Comparison of ENCODE assay signal across 9 cellular contexts in genomic region chr1:3771108-3772026, GRCh38. TPM values are rescaled to one million over a fixed set of nuclear protein-coding genes. Genes with fewer than 3 reads are reported as not detected.
DNase-seq lines count a peak whose midpoint lies in the region; ATAC-seq and TF ChIP-seq lines count a peak whose summit lies in the region.
"Had no signal": no experiment of that assay in that cellular context is flagged by ENCODE, and none has a peak within 500 bp of the region (broad histone marks: within the 10 kb centered on the region; RNA-seq: fewer than 3 reads in every experiment).

No MANE protein-coding gene starts in this region.

- H3K9me3 Mint-ChIP-seq in activated CD4-positive, alpha-beta T cell treated with anti-CD3 and anti-CD28 coated beads for 36 hours (ENCODE audit: low read depth), result no peaks in the 10 kb centered on the region

- H3K4me3 Mint-ChIP-seq in activated CD4-positive, alpha-beta T cell treated with anti-CD3 and anti-CD28 coated beads for 36 hours, result peak overlapping the region; percentile 70

- CTCF ChIA-PET in activated CD4-positive, alpha-beta T cell treated with anti-CD3 and anti-CD28 coated beads for 36 hours (lab: Charles Lee), result no interaction called here

- ATAC-seq in activated CD4-positive, alpha-beta T cell treated with anti-CD3 and anti-CD28 coated beads for 36 hours, result no peak
- ATAC-seq in GM21360 (IDR thresholded peaks at IDR 0.05; ENCODE audit: unreplicated experiment) (no peak), HG02981 (IDR thresholded peaks at IDR 0.05; ENCODE audit: unreplicated experiment) (no peak)

- H3K27ac ChIP-seq in thymus (ENCODE audit: low read depth), result no peak overlapping the region
- H3K27ac ChIP-seq: adrenal gland had no signal

- H3K4me3 ChIP-seq in astrocyte of the cerebellum (ENCODE audit: low read depth, low read length) (peak overlapping the region; percentile 52), kidney epithelial cell (ENCODE audit: low read depth, low read length) (peak overlapping the region; percentile 52), thymus (ENCODE audit: low read length) (peak overlapping the region; percentile 56)

- POLR2A ChIA-PET in activated CD4-positive, alpha-beta T cell treated with anti-CD3 and anti-CD28 coated beads for 36 hours (lab: Charles Lee), result no interaction called here

- no peaks in the 10 kb centered on the region for H3K27me3 Mint-ChIP-seq in activated CD4-positive, alpha-beta T cell treated with anti-CD3 and anti-CD28 coated beads for 36 hours

- H3K4me1 ChIP-seq in thymus (ENCODE audit: control insufficient read depth, insufficient read depth, low read length), result peaks cover 11% of the 10 kb centered on the region

- DNase-seq in activated CD4-positive, alpha-beta T cell treated with anti-CD3 and anti-CD28 coated beads for 36 hours, result no peak
- DNase-seq in activated CD4-positive, alpha-beta T cell treated with anti-CD3 and anti-CD28 coated beads, Interleukin-2, amount 50 U/mL, for 48 hours, result no peak
- DNase-seq in astrocyte of the cerebellum (ENCODE audit: low read depth) (no peak), kidney epithelial cell (ENCODE audit: low read depth) (no peak), DMS79 (lab: John Stamatoyannopoulos, UW) (no peak)

- no peaks in the 10 kb centered on the region for H3K9me3 ChIP-seq in thymus (ENCODE audit: control insufficient read depth)
- H3K9me3 ChIP-seq: adrenal gland had no signal

- no peaks in the 10 kb centered on the region for H3K36me3 Mint-ChIP-seq in activated CD4-positive, alpha-beta T cell treated with anti-CD3 and anti-CD28 coated beads for 36 hours (ENCODE audit: low read depth)

- in situ Hi-C loops in astrocyte of the cerebellum (cut with HindIII; ENCODE audit: low sequenced_read_pairs), result loop anchor here (5.0 kb wide), 1 partner anchor 124 kb away; no protein-coding TSS in a partner anchor

- H3K27ac Mint-ChIP-seq in activated CD4-positive, alpha-beta T cell treated with anti-CD3 and anti-CD28 coated beads for 36 hours, result peak overlapping the region; percentile 78

- 75% methylated on average over 32 of the region's 32 CpGs for WGBS in thymus

- intact Hi-C loops in activated CD4-positive, alpha-beta T cell treated with anti-CD3 and anti-CD28 coated beads for 36 hours (cut with DNase I, micrococcal nuclease), result loop anchor here (1.0 to 10.0 kb wide), 9 partner anchors 24 to 1184 kb away; partner anchors contain the start of genes C1orf174 (in 2 of the 2), CEP104 (in 2 of the 2), DFFB (in 2 of the 2) and LRRC47 (in 1 of the 2)

- TF ChIP-seq CTCF in astrocyte of the cerebellum (IDR thresholded peaks at IDR 0.05; ENCODE audit: low read depth, low read length, missing control alignments), result no peak
- no peak for TF ChIP-seq CTCF in kidney epithelial cell (IDR thresholded peaks at IDR 0.05; ENCODE audit: insufficient read depth, low read length, poor library complexity, severe bottlenecking)

- no peaks in the 10 kb centered on the region for H3K36me3 ChIP-seq in kidney epithelial cell (ENCODE audit: control insufficient read depth, insufficient read depth, low read length)
- H3K36me3 ChIP-seq in thymus (ENCODE audit: control insufficient read depth, insufficient read depth), result no peaks in the 10 kb centered on the region
- H3K36me3 ChIP-seq: adrenal gland had no signal

- peaks cover 10% of the 10 kb centered on the region for H3K4me1 Mint-ChIP-seq in activated CD4-positive, alpha-beta T cell treated with anti-CD3 and anti-CD28 coated beads for 36 hours

- H3K27me3 ChIP-seq in kidney epithelial cell (ENCODE audit: control insufficient read depth, insufficient read depth, low read length), result peaks cover 8% of the 10 kb centered on the region
- H3K27me3 ChIP-seq in thymus (ENCODE audit: control insufficient read depth, insufficient read depth), result peaks cover 17% of the 10 kb centered on the region
- H3K27me3 ChIP-seq: adrenal gland had no signal

RNA-seq across cellular contexts. Expression of gene SMIM1, which starts 1.2 kb away (rescaled TPM):
- 1 to 10 TPM; 3.0 to 4.2 TPM for total RNA-seq in activated CD4-positive, alpha-beta T cell treated with anti-CD3 and anti-CD28 coated beads for 36 hours
- not detected in 2 replicates for total RNA-seq in kidney epithelial cell
- polyA plus RNA-seq in thymus, result 7.0 TPM

RNA-seq across cellular contexts. Expression of gene CCDC27, which starts 19.1 kb away (rescaled TPM):
- total RNA-seq in activated CD4-positive, alpha-beta T cell treated with anti-CD3 and anti-CD28 coated beads for 36 hours, result not detected
- total RNA-seq in kidney epithelial cell, result not detected in 2 replicates
- 0.02 TPM for polyA plus RNA-seq in thymus
- total RNA-seq: adrenal gland had no signal
- polyA plus RNA-seq: adrenal gland had no signal

RNA-seq across cellular contexts. Expression of gene LRRC47, which starts 24.9 kb away (rescaled TPM):
- 10 to 100 TPM; 34.8 to 38.7 TPM for total RNA-seq in activated CD4-positive, alpha-beta T cell treated with anti-CD3 and anti-CD28 coated beads for 36 hours
- 49.5 and 55.9 TPM in 2 replicates for total RNA-seq in kidney epithelial cell
- polyA plus RNA-seq in thymus, result 30.6 TPM
